Comparison of ENCODE assay signal across 8 cellular contexts in the genomic region with DNA sequence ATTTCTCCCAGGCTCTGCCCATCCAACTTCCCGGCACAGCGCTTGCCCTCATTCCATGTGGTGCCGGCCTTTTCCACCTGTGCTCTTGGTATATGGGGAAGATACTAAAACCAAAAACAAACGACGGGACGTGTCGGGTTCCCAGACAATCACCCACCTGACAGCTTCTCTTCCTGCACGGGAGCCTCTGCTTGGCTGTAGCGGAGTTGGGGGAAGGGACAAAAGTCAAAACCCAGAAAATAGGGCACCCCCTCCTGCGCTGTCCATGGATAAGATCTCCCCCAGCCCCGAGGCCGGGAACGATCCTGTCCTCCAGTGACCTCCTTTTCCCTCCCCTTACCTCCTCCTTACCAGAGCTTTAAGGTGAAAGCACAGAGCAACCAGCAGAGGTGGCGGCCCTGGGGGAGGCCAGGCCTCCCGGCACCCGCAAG. TPM values are rescaled to one million over a fixed set of nuclear protein-coding genes. Genes with fewer than 3 reads are reported as not detected.
DNase-seq lines count a peak whose midpoint lies in the region; ATAC-seq, FAIRE-seq and TF ChIP-seq lines count a peak whose summit lies in the region.

No MANE protein-coding gene starts in this region.

- H2AFZ ChIP-seq in SK-N-SH (ENCODE audit: low read depth) = peak overlapping the region; percentile 82

- peak; percentile 23 for ATAC-seq in GM18511 (IDR thresholded peaks at IDR 0.05; ENCODE audit: unreplicated experiment)

- CTCF ChIA-PET in SK-N-SH (lab: Yijun Ruan, JAX) = interaction anchor here (0.7 to 8.9 kb wide), 8 partner anchors 9 to 176 kb away, joined by 3 to 68 read pairs (median 6); a partner anchor contains a TSS

- no peak for FAIRE-seq in urothelium cell line (lab: Jason Lieb, UNC)

- H3K36me3 ChIP-seq in SK-N-SH (replicated peaks in 1 of 2; ENCODE audit: control insufficient read depth in 1 of 2, insufficient read depth in 2 of 2, low read length in 1 of 2) (peaks cover 32 to 36% of the 10 kb centered on the region in 2 experiments), rectal smooth muscle tissue (ENCODE audit: control insufficient read depth, insufficient read depth, low read length) (peaks cover 5% of the 10 kb centered on the region)

- H3K27ac ChIP-seq in SK-N-SH (ENCODE audit: low read depth in 2 of 2, low read length in 1 of 2) = peak overlapping the region; percentile 63 to 91; a peak in 3 of 4 replicates
- H3K27ac ChIP-seq in rectal smooth muscle tissue (ENCODE audit: low read depth, low read length) = peak overlapping the region; percentile 79

- H4K20me1 ChIP-seq in SK-N-SH (ENCODE audit: insufficient read depth) = no peaks in the 10 kb centered on the region

- POLR2A ChIA-PET in SK-N-SH (lab: Yijun Ruan, JAX) = interaction anchor here (0.7 to 6.6 kb wide), 7 partner anchors 9 to 1120 kb away, joined by 3 to 69 read pairs (median 7); a partner anchor contains a TSS

- H3K9ac ChIP-seq in SK-N-SH (peak overlapping the region; percentile 83), rectal smooth muscle tissue (ENCODE audit: low read length) (peak overlapping the region; percentile 78)

- H3K9me2 ChIP-seq in SK-N-SH = no peaks in the 10 kb centered on the region

- H3K27me3 ChIP-seq in SK-N-SH (ENCODE audit: insufficient read depth) = no peaks in the 10 kb centered on the region
- H3K27me3 ChIP-seq in rectal smooth muscle tissue (ENCODE audit: control insufficient read depth, insufficient read depth, low read length) = no peaks in the 10 kb centered on the region

- peak; percentile 30 for DNase-seq in SK-N-SH
- no peak for DNase-seq in fibroblast of the aortic adventitia (ENCODE audit: low read depth)
- no peak for DNase-seq in NCI-H2227 treated with DMSO at 0.1 percent for 48 hours (lab: John Stamatoyannopoulos, UW)
- no peak for DNase-seq in NCI-H1930 (lab: John Stamatoyannopoulos, UW)
- DNase-seq in NK-92 treated with Interleukin-12 subunit alpha and Interleukin-12 subunit beta, amount 100 ng/mL, for 24 hours (lab: John Stamatoyannopoulos, UW) = no peak
- no peak for DNase-seq in urothelium cell line (ENCODE audit: low spot score)

- 2% methylated on average over 14 of the region's 16 CpGs for WGBS in SK-N-SH (ENCODE audit: low lambda C conversion rate)

- no peaks in the 10 kb centered on the region for H3K9me3 ChIP-seq in SK-N-SH

- TF ChIP-seq CTCF in SK-N-SH (IDR thresholded peaks at IDR 0.05) (no peak), fibroblast of the aortic adventitia (IDR thresholded peaks at IDR 0.05; ENCODE audit: insufficient read depth, low read length) (no peak)

- peaks cover 21% of the 10 kb centered on the region for H3F3A ChIP-seq in SK-N-SH (replicated peaks; ENCODE audit: insufficient read depth)

- no peak for TF ChIP-seq RAD21 in SK-N-SH (IDR thresholded peaks at IDR 0.05; ENCODE audit: low read length)

- TF ChIP-seq EP300 in SK-N-SH (IDR thresholded peaks at IDR 0.05; ENCODE audit: borderline replicate concordance in 1 of 2, low read depth in 1 of 2, low read length in 1 of 2) = no peak

- H3K79me2 ChIP-seq in SK-N-SH (ENCODE audit: insufficient read depth) = peaks cover 26% of the 10 kb centered on the region

- H3K4me3 ChIP-seq in SK-N-SH (ENCODE audit: low read depth in 2 of 2, low read length in 1 of 2) = peak overlapping the region; percentile 92 to 95
- peak overlapping the region; percentile 98 for H3K4me3 ChIP-seq in fibroblast of the aortic adventitia (ENCODE audit: low read depth, low read length)
- H3K4me3 ChIP-seq in rectal smooth muscle tissue (ENCODE audit: low read length) = peak overlapping the region; percentile 89

- H3K4me1 ChIP-seq in SK-N-SH (ENCODE audit: control insufficient read depth in 1 of 2, insufficient read depth in 2 of 2, low read depth in 1 of 2, low read length in 1 of 2) (peaks cover 5 to 16% of the 10 kb centered on the region in 2 experiments; a peak in 2 of 4 replicates), rectal smooth muscle tissue (ENCODE audit: control insufficient read depth, insufficient read depth, low read length) (peaks cover 6% of the 10 kb centered on the region)

- H3K4me2 ChIP-seq in SK-N-SH = peak overlapping the region; percentile 96

TF ChIP-seq in SK-N-SH, 30 proteins besides CTCF, POLR2A, EP300 and RAD21:
- peak; percentile 2; the same call in 1 of the 2 replicates for TF ChIP-seq MXI1 (IDR thresholded peaks at IDR 0.05; ENCODE audit: low read depth, low read length)
- peak; percentile 13 for TF ChIP-seq CHD2 (IDR thresholded peaks at IDR 0.05; ENCODE audit: low read length, partially characterized antibody)
- TF ChIP-seq NRF1 (IDR thresholded peaks at IDR 0.05; ENCODE audit: low read depth, low read length) = no peak

RNA-seq across cellular contexts. Expression of a gene that starts 0.6 kb away (rescaled TPM):
- polyA plus RNA-seq in SK-N-SH (2012; rRNA removed) = 118 and 122 TPM in 2 replicates
- 115 and 131 TPM in 2 replicates for polyA plus RNA-seq in SK-N-SH (2012; cell fraction: cytosol; rRNA removed)
- 105 and 107 TPM in 2 replicates for polyA plus RNA-seq in SK-N-SH (2012; cell fraction: nucleus; rRNA removed)
- total RNA-seq in fibroblast of the aortic adventitia (ENCODE audit: low replicate concordance) = 73.9 and 132 TPM in 2 replicates

RNA-seq across cellular contexts. Expression of a gene that starts 9.1 kb away (rescaled TPM):
- 12.8 and 16.6 TPM in 2 replicates for polyA plus RNA-seq in SK-N-SH (2012; rRNA removed)
- 6.2 and 9.5 TPM in 2 replicates for polyA plus RNA-seq in SK-N-SH (2012; cell fraction: cytosol; rRNA removed)
- 41.2 and 42.8 TPM in 2 replicates for polyA plus RNA-seq in SK-N-SH (2012; cell fraction: nucleus; rRNA removed)
- total RNA-seq in fibroblast of the aortic adventitia (ENCODE audit: low replicate concordance) = 3.3 and 5.9 TPM in 2 replicates

RNA-seq across cellular contexts. Expression of a gene that starts 9.3 kb away (rescaled TPM):
- 156 and 164 TPM in 2 replicates for polyA plus RNA-seq in SK-N-SH (2012; rRNA removed)
- polyA plus RNA-seq in SK-N-SH (2012; cell fraction: cytosol; rRNA removed) = 226 and 274 TPM in 2 replicates
- polyA plus RNA-seq in SK-N-SH (2012; cell fraction: nucleus; rRNA removed) = 20.4 and 29.1 TPM in 2 replicates
- total RNA-seq in fibroblast of the aortic adventitia (ENCODE audit: low replicate concordance) = 103 and 308 TPM in 2 replicates

RNA-seq across cellular contexts. Expression of a gene that starts 13.5 kb away (rescaled TPM):
- 89.6 and 113 TPM in 2 replicates for polyA plus RNA-seq in SK-N-SH (2012; rRNA removed)
- 67.8 and 93.4 TPM in 2 replicates for polyA plus RNA-seq in SK-N-SH (2012; cell fraction: cytosol; rRNA removed)
- polyA plus RNA-seq in SK-N-SH (2012; cell fraction: nucleus; rRNA removed) = 41.8 and 53.1 TPM in 2 replicates
- 74.1 and 85.9 TPM in 2 replicates for total RNA-seq in fibroblast of the aortic adventitia (ENCODE audit: low replicate concordance)

RNA-seq across cellular contexts. Expression of a gene that starts 13.7 kb away (rescaled TPM):
- polyA plus RNA-seq in SK-N-SH (2012; rRNA removed) = 7,060 and 7,825 TPM in 2 replicates
- polyA plus RNA-seq in SK-N-SH (2012; cell fraction: cytosol; rRNA removed) = 7,273 and 7,725 TPM in 2 replicates
- polyA plus RNA-seq in SK-N-SH (2012; cell fraction: nucleus; rRNA removed) = 1,498 and 1,581 TPM in 2 replicates
- total RNA-seq in fibroblast of the aortic adventitia (ENCODE audit: low replicate concordance) = 442 and 2,665 TPM in 2 replicates
